Comparison of ENCODE assay signal across 36 cellular contexts in genomic region chr2:15352363-15352762, GRCh38.
"Had no signal": no experiment of that assay in that cellular context is flagged by ENCODE, and none has a peak within 500 bp of the region (broad histone marks: within the 10 kb centered on the region; RNA-seq: fewer than 3 reads in every experiment).

No MANE protein-coding gene starts in this region.

- H3K4me3 ChIP-seq: coronary artery, dorsolateral prefrontal cortex, esophagus muscularis mucosa, gastrocnemius medialis, heart right ventricle had no signal

- H3K27me3 ChIP-seq: brain microvascular endothelial cell, dorsolateral prefrontal cortex, esophagus muscularis mucosa, foreskin keratinocyte, gastrocnemius medialis, heart right ventricle had no signal

- H3K4me1 ChIP-seq: foreskin keratinocyte, heart right ventricle had no signal

- FAIRE-seq: astrocyte, bronchial epithelial cell had no signal

- H3K27me3 Mint-ChIP-seq: activated B cell treated with CpG ODN at 0.5 μM for 24 hours; activated CD8-positive, alpha-beta memory T cell treated with anti-CD3 and anti-CD28 coated beads, Interleukin-2, amount 10 ng/mL, durations not matched to agents 7 days and 5 days; activated naive CD8-positive, alpha-beta T cell; activated T-cell treated with anti-CD3 and anti-CD28 coated beads, Interleukin-2, amount 50 U/mL, for 24 hours; activated T-helper 17 cell treated with anti-CD3 and anti-CD28 coated beads, Interleukin-2, amount 50 U/mL, for 72 hours; central memory CD8-positive, alpha-beta T cell; dendritic cell treated with granulocyte-macrophage colony-stimulating factor and Interleukin-4, amounts not matched to agents 40 ng/mL and 50 ng/mL, for 4 days; effector memory CD8-positive, alpha-beta T cell; T-helper 17 cell had no signal

- H3K27ac Mint-ChIP-seq: activated B cell treated with CpG ODN at 0.5 μM for 24 hours; activated CD8-positive, alpha-beta memory T cell treated with anti-CD3 and anti-CD28 coated beads, Interleukin-2, amount 10 ng/mL, durations not matched to agents 7 days and 5 days; activated CD8-positive, alpha-beta T cell treated with anti-CD3 and anti-CD28 coated beads, Interleukin-2, amount 10 ng/mL, durations not matched to agents 7 days and 5 days; activated naive CD8-positive, alpha-beta T cell; activated T-cell treated with anti-CD3 and anti-CD28 coated beads, Interleukin-2, amount 50 U/mL, for 24 hours; activated T-helper 17 cell treated with anti-CD3 and anti-CD28 coated beads, Interleukin-2, amount 50 U/mL, for 72 hours; dendritic cell treated with granulocyte-macrophage colony-stimulating factor and Interleukin-4, amounts not matched to agents 40 ng/mL and 50 ng/mL, for 4 days; effector memory CD8-positive, alpha-beta T cell; T-helper 17 cell; T-helper 2 cell treated with Interferon-gamma antibody and Interleukin-4, amounts not matched to agents 5 μg/mL and 100 μg/mL, for 36 hours had no signal

- DNase-seq: activated B cell treated with CpG ODN at 0.5 μM for 24 hours; activated CD4-positive, alpha-beta T cell treated with anti-CD3 and anti-CD28 coated beads for 48 hours; activated CD4-positive, alpha-beta T cell treated with anti-CD3 and anti-CD28 coated beads, Interleukin-2, amount 50 U/mL, for 1 hour; activated CD8-positive, alpha-beta memory T cell treated with anti-CD3 and anti-CD28 coated beads, Interleukin-2, amount 10 ng/mL, durations not matched to agents 7 days and 5 days; activated CD8-positive, alpha-beta memory T cell treated with anti-CD3 and anti-CD28 coated beads, Interleukin-2, amount 50 U/mL, for 4 hours; activated CD8-positive, alpha-beta T cell treated with anti-CD3 and anti-CD28 coated beads, Interleukin-2, amount 10 ng/mL, durations not matched to agents 7 days and 5 days; activated effector memory CD4-positive, alpha-beta T cell treated with Interleukin-2 at 50 U/mL for 16 hours; activated gamma-delta T cell treated with Interleukin-2 at 50 U/mL for 16 hours; activated naive CD4-positive, alpha-beta T cell treated with anti-CD3 and anti-CD28 coated beads, Interleukin-2, amount 50 U/mL, for 16 hours; activated naive CD4-positive, alpha-beta T cell treated with Interleukin-2 at 50 U/mL for 16 hours; activated T-cell treated with anti-CD3 and anti-CD28 coated beads, Interleukin-2, amount 50 U/mL, for 24 hours; amniotic stem cell; anterior cingulate cortex; brain microvascular endothelial cell; dorsolateral prefrontal cortex; effector CD4-positive, alpha-beta T cell; effector memory CD8-positive, alpha-beta T cell; erythroblast; foreskin keratinocyte; gastrocnemius medialis; glutamatergic neuron; heart right ventricle; T-helper 1 cell; T-helper 17 cell; T1000; WERI-Rb-1 had no signal

- H3K9me3 Mint-ChIP-seq: activated B cell treated with CpG ODN at 0.5 μM for 24 hours; activated T-cell treated with anti-CD3 and anti-CD28 coated beads, Interleukin-2, amount 50 U/mL, for 24 hours; activated T-helper 17 cell treated with anti-CD3 and anti-CD28 coated beads, Interleukin-2, amount 50 U/mL, for 72 hours; central memory CD8-positive, alpha-beta T cell; dendritic cell treated with granulocyte-macrophage colony-stimulating factor and Interleukin-4, amounts not matched to agents 40 ng/mL and 50 ng/mL, for 4 days; effector memory CD8-positive, alpha-beta T cell; T-helper 2 cell treated with Interferon-gamma antibody and Interleukin-4, amounts not matched to agents 5 μg/mL and 100 μg/mL, for 36 hours had no signal

- H3K9me3 ChIP-seq: esophagus muscularis mucosa, gastrocnemius medialis, heart right ventricle had no signal

- H3K27ac ChIP-seq: brain microvascular endothelial cell, coronary artery, dorsolateral prefrontal cortex, esophagus muscularis mucosa, foreskin keratinocyte, gastrocnemius medialis, heart right ventricle, WERI-Rb-1 had no signal

- H3K4me3 Mint-ChIP-seq: activated B cell treated with CpG ODN at 0.5 μM for 24 hours; activated CD8-positive, alpha-beta memory T cell treated with anti-CD3 and anti-CD28 coated beads, Interleukin-2, amount 10 ng/mL, durations not matched to agents 7 days and 5 days; activated CD8-positive, alpha-beta T cell treated with anti-CD3 and anti-CD28 coated beads, Interleukin-2, amount 10 ng/mL, durations not matched to agents 7 days and 5 days; activated naive CD8-positive, alpha-beta T cell; activated T-cell treated with anti-CD3 and anti-CD28 coated beads, Interleukin-2, amount 50 U/mL, for 24 hours; activated T-helper 17 cell treated with anti-CD3 and anti-CD28 coated beads, Interleukin-2, amount 50 U/mL, for 72 hours; central memory CD8-positive, alpha-beta T cell; dendritic cell treated with granulocyte-macrophage colony-stimulating factor and Interleukin-4, amounts not matched to agents 40 ng/mL and 50 ng/mL, for 4 days; effector memory CD8-positive, alpha-beta T cell; T-helper 17 cell; T-helper 2 cell treated with Interferon-gamma antibody and Interleukin-4, amounts not matched to agents 5 μg/mL and 100 μg/mL, for 36 hours had no signal

- H3K4me1 Mint-ChIP-seq: activated B cell treated with CpG ODN at 0.5 μM for 24 hours; activated CD8-positive, alpha-beta memory T cell treated with anti-CD3 and anti-CD28 coated beads, Interleukin-2, amount 10 ng/mL, durations not matched to agents 7 days and 5 days; activated T-helper 17 cell treated with anti-CD3 and anti-CD28 coated beads, Interleukin-2, amount 50 U/mL, for 72 hours; central memory CD8-positive, alpha-beta T cell had no signal

- ATAC-seq: activated CD4-positive, CD25-positive, alpha-beta regulatory T cell treated with anti-CD3 and anti-CD28 coated beads, Interleukin-2, amount 50 U/mL, for 24 hours; activated CD8-positive, alpha-beta memory T cell treated with anti-CD3 and anti-CD28 coated beads, Interleukin-2, amount 10 ng/mL, durations not matched to agents 7 days and 5 days; activated CD8-positive, alpha-beta T cell treated with anti-CD3 and anti-CD28 coated beads, Interleukin-2, amount 10 ng/mL, durations not matched to agents 7 days and 5 days; activated T-helper 17 cell treated with anti-CD3 and anti-CD28 coated beads, Interleukin-2, amount 50 U/mL, for 72 hours; effector memory CD8-positive, alpha-beta T cell; foreskin keratinocyte; gastrocnemius medialis; heart right ventricle; T-helper 17 cell had no signal
